In genomic region chr3:187746479-187747335, GRCh38 we compare ENCODE assay signal across 8 cellular contexts. TPM values are rescaled to one million over a fixed set of nuclear protein-coding genes. Genes with fewer than 3 reads are reported as not detected.
DNase-seq lines count a peak whose midpoint lies in the region; ATAC-seq and TF ChIP-seq lines count a peak whose summit lies in the region.

No MANE protein-coding gene starts in this region.

- ATAC-seq in CD4-positive, CD25-positive, alpha-beta regulatory T cell (ENCODE audit: low read depth in 2 of 2): no peak
- no peak for ATAC-seq in left lobe of liver
- ATAC-seq in omental fat pad (ENCODE audit: low FRiP score): no peak
- no peak for ATAC-seq in HG02623 (IDR thresholded peaks at IDR 0.05; ENCODE audit: unreplicated experiment)

- H3K36me3 ChIP-seq in CD4-positive, CD25-positive, alpha-beta regulatory T cell (ENCODE audit: control insufficient read depth, insufficient read depth, low read length): no peaks in the 10 kb centered on the region
- no peaks in the 10 kb centered on the region for H3K36me3 ChIP-seq in mesodermal cell (ENCODE audit: control insufficient read depth, insufficient read depth, low read length)
- no peaks in the 10 kb centered on the region for H3K36me3 ChIP-seq in transverse colon

- H3K9me3 Mint-ChIP-seq in CD4-positive, CD25-positive, alpha-beta regulatory T cell: no peaks in the 10 kb centered on the region

- no peaks in the 10 kb centered on the region for H3K27me3 ChIP-seq in CD4-positive, CD25-positive, alpha-beta regulatory T cell (ENCODE audit: control insufficient read depth, insufficient read depth, low read length)
- H3K27me3 ChIP-seq in transverse colon: no peaks in the 10 kb centered on the region

- peaks cover 7% of the 10 kb centered on the region for H3K27me3 Mint-ChIP-seq in CD4-positive, CD25-positive, alpha-beta regulatory T cell

- peak overlapping the region; percentile 92 for H3K27ac ChIP-seq in CD4-positive, CD25-positive, alpha-beta regulatory T cell (ENCODE audit: insufficient read depth, low read length, poor library complexity, severe bottlenecking)
- H3K27ac ChIP-seq in mesodermal cell (ENCODE audit: low read depth, low read length, severe bottlenecking) (peak overlapping the region; percentile 100), transverse colon (peak overlapping the region; percentile 91 to 99 (median 98))

- H3K4me1 ChIP-seq in CD4-positive, CD25-positive, alpha-beta regulatory T cell (ENCODE audit: control insufficient read depth, insufficient read depth, low read length, poor library complexity, severe bottlenecking): peaks cover 60% of the 10 kb centered on the region
- H3K4me1 ChIP-seq in mesodermal cell (ENCODE audit: control insufficient read depth, insufficient read depth, low read length, poor library complexity, severe bottlenecking) (peaks cover 24% of the 10 kb centered on the region), transverse colon (peaks cover 5 to 65% (median 41%) of the 10 kb centered on the region in 4 donors)

- 4% methylated on average over 3 of the region's 11 CpGs; no CpG with 5 or more reads in 1 of the 2 experiments for WGBS in mesodermal cell (ENCODE audit: insufficient coverage in 2 of 2), 2 experiments
- WGBS in transverse colon (ENCODE audit: low coverage in 1 of 2), 2 donors: 26 to 29% methylated on average over 6 to 11 of the region's 11 CpGs

- H3K27ac Mint-ChIP-seq in CD4-positive, CD25-positive, alpha-beta regulatory T cell: peak overlapping the region; percentile 100

- H3K4me3 ChIP-seq in CD4-positive, CD25-positive, alpha-beta regulatory T cell (ENCODE audit: low read depth, low read length): peak overlapping the region; percentile 97
- H3K4me3 ChIP-seq in choroid plexus epithelial cell (ENCODE audit: low read depth, low read length) (peak overlapping the region; percentile 97), mesodermal cell (ENCODE audit: extremely low read depth, insufficient read depth, low read length, poor library complexity, severe bottlenecking) (peak overlapping the region; percentile 66), transverse colon (peak overlapping the region in 1 of 4 donors; percentile 71)

- H3K36me3 Mint-ChIP-seq in CD4-positive, CD25-positive, alpha-beta regulatory T cell: no peaks in the 10 kb centered on the region

- no peak for TF ChIP-seq CTCF in choroid plexus epithelial cell (conservative IDR thresholded peaks at IDR 0.05; ENCODE audit: low read depth, low read length)
- no peak for TF ChIP-seq CTCF in transverse colon (IDR thresholded peaks at IDR 0.05)
- no peak for TF ChIP-seq CTCF in omental fat pad (IDR thresholded peaks at IDR 0.05)

- no peaks in the 10 kb centered on the region for H3K9me3 ChIP-seq in CD4-positive, CD25-positive, alpha-beta regulatory T cell (ENCODE audit: control insufficient read depth in 2 of 2, low read length in 2 of 2)
- H3K9me3 ChIP-seq in mesodermal cell (ENCODE audit: control insufficient read depth, low read length): no peaks in the 10 kb centered on the region
- H3K9me3 ChIP-seq in transverse colon: no peaks in the 10 kb centered on the region

- intact Hi-C loops in transverse colon (cut with DNase I; ENCODE audit: low total_unique reads): loop anchor here (5.0 to 10.0 kb wide), 2 partner anchors 158 to 306 kb away; no protein-coding TSS in a partner anchor

- no peak for TF ChIP-seq EP300 in transverse colon (IDR thresholded peaks at IDR 0.05; ENCODE audit: low read depth)

- no peak for TF ChIP-seq POLR2A in transverse colon (IDR thresholded peaks at IDR 0.05)

- H3K4me3 Mint-ChIP-seq in CD4-positive, CD25-positive, alpha-beta regulatory T cell: peak overlapping the region; percentile 95 to 98 (median 97)

- peak in 2 of 3 donors; percentile 29 to 74 for DNase-seq in CD4-positive, CD25-positive, alpha-beta regulatory T cell
- DNase-seq in NCI-H2107 treated with DMSO at 0.1 percent for 48 hours (lab: John Stamatoyannopoulos, UW; ENCODE audit: unreplicated experiment): peak; percentile 60
- DNase-seq in choroid plexus epithelial cell (ENCODE audit: low read depth): peak; percentile 67
- no peak for DNase-seq in transverse colon
- no peak for DNase-seq in left lobe of liver (ENCODE audit: low spot score)
- DNase-seq in omental fat pad (ENCODE audit: low spot score): no peak

- in situ Hi-C loops in transverse colon (cut with MboI; ENCODE audit: low pct_ligation_motif_present in 1 of 4, low pct_unique_long_range_greater_than_20kb in 1 of 4, low sequenced_read_pairs in 3 of 4): loop anchor here (10.0 to 25.0 kb wide), 7 partner anchors 408 to 1391 kb away; partner anchors contain the start of gene LPP (in 2 of the 4)

- H3K4me1 Mint-ChIP-seq in CD4-positive, CD25-positive, alpha-beta regulatory T cell: peaks cover 11 to 78% (median 43%) of the 10 kb centered on the region in 4 donors

RNA-seq across cellular contexts. Expression of gene BCL6, which starts 1.4 kb away (rescaled TPM):
- total RNA-seq in CD4-positive, CD25-positive, alpha-beta regulatory T cell: 39.6 TPM
- polyA plus RNA-seq in CD4-positive, CD25-positive, alpha-beta regulatory T cell: 1 to 10 TPM; 1.8 to 3.4 (median 2.5) TPM
- polyA plus RNA-seq in mesodermal cell (2013, experiment 1 of 2): 25.4 TPM
- 18.0 TPM for polyA plus RNA-seq in mesodermal cell (2013, experiment 2 of 2)
- total RNA-seq in transverse colon (10 to 100 TPM; 18.7 to 65.5 (median 32.5) TPM), left lobe of liver (30.8 TPM), omental fat pad (100 to 1,000 TPM; 148 to 323 (median 179) TPM)

RNA-seq across cellular contexts. Expression of gene RTP2, which starts 44.4 kb away (rescaled TPM):
- not detected for total RNA-seq in CD4-positive, CD25-positive, alpha-beta regulatory T cell
- not detected for polyA plus RNA-seq in CD4-positive, CD25-positive, alpha-beta regulatory T cell
- not detected for polyA plus RNA-seq in mesodermal cell (2013, experiment 1 of 2)
- not detected for polyA plus RNA-seq in mesodermal cell (2013, experiment 2 of 2)
- not detected for total RNA-seq in transverse colon
- not detected for total RNA-seq in left lobe of liver
- total RNA-seq in omental fat pad: not detected

Comparison
In these comparisons a context has a peak if more than half of its experiments do, and no peak if none do; other contexts are left out.
1. DNase-seq: peak in CD4-positive, CD25-positive, alpha-beta regulatory T cell (2 of 3), NCI-H2107 treated with DMSO at 0.1 percent for 48 hours (single experiment) and choroid plexus epithelial cell (single experiment); none in transverse colon (single experiment), left lobe of liver (single experiment) and omental fat pad (single experiment).
2. Peak in every context shown above with its lines, with median percentiles within 50 percentile points of each other: H3K27ac ChIP-seq.